Comparison of ENCODE assay signal across 16 cellular contexts in genomic region chr3:122283796-122284445, GRCh38. TPM values are rescaled to one million over a fixed set of nuclear protein-coding genes. Genes with fewer than 3 reads are reported as not detected.
DNase-seq lines count a peak whose midpoint lies in the region; ATAC-seq and TF ChIP-seq lines count a peak whose summit lies in the region.
"Had no signal": no experiment of that assay in that cellular context is flagged by ENCODE, and none has a peak within 500 bp of the region (broad histone marks: within the 10 kb centered on the region; RNA-seq: fewer than 3 reads in every experiment).

No MANE protein-coding gene starts in this region.

- H3K79me1 ChIP-seq in neuronal stem cell (ENCODE audit: low read depth, low read length): no peaks in the 10 kb centered on the region

- H4K20me1 ChIP-seq in MM.1S (ENCODE audit: insufficient read depth, low read length): no peaks in the 10 kb centered on the region

- H2AFZ ChIP-seq in neuronal stem cell (ENCODE audit: low read length) (no peak overlapping the region), MM.1S (ENCODE audit: low read length) (no peak overlapping the region)

- H4K8ac ChIP-seq in neuronal stem cell (ENCODE audit: low read depth, low read length): no peak overlapping the region

- H2BK120ac ChIP-seq in neuronal stem cell (ENCODE audit: low read depth, low read length): no peak overlapping the region

- no peak overlapping the region for H3K4ac ChIP-seq in neuronal stem cell (ENCODE audit: low read length)

- H4K91ac ChIP-seq in neuronal stem cell (ENCODE audit: low read depth, low read length, poor library complexity): no peak overlapping the region

- H2BK15ac ChIP-seq in neuronal stem cell (ENCODE audit: low read length): no peak overlapping the region

- H3K36me3 ChIP-seq in neuronal stem cell (replicated peaks in 1 of 2; ENCODE audit: control insufficient read depth in 2 of 2, insufficient read depth in 2 of 2, low read length in 2 of 2) (no peaks in the 10 kb centered on the region), MM.1S (replicated peaks; ENCODE audit: insufficient read depth, low read length) (no peaks in the 10 kb centered on the region)

- no CpG with 5 or more reads among the region's 22 CpGs for WGBS in neuronal stem cell (ENCODE audit: extremely low coverage in 2 of 2, insufficient read length in 2 of 2, insufficient replicate concordance in 1 of 2), 2 donors

- peak overlapping the region; percentile 41 for H3K27ac Mint-ChIP-seq in T-helper 17 cell
- H3K27ac Mint-ChIP-seq: CD8-positive, alpha-beta T cell had no signal

- ATAC-seq in T-helper 17 cell (no peak), GM21619 (IDR thresholded peaks at IDR 0.05; ENCODE audit: unreplicated experiment) (no peak)
- ATAC-seq: CD8-positive, alpha-beta T cell; HCT116 had no signal

- H3K27me3 ChIP-seq in neuronal stem cell (ENCODE audit: control insufficient read depth in 3 of 3, insufficient read depth in 3 of 3, low read depth in 1 of 3, low read length in 3 of 3): peaks cover 0 to 7% (median 0%) of the 10 kb centered on the region in 3 experiments
- H3K27me3 ChIP-seq in MM.1S (replicated peaks; ENCODE audit: insufficient read depth, low read length): no peaks in the 10 kb centered on the region

- peaks cover 5% of the 10 kb centered on the region for H3K27me3 Mint-ChIP-seq in T-helper 17 cell

- no peak overlapping the region for H3K4me2 ChIP-seq in neuronal stem cell (ENCODE audit: insufficient read depth, low read length, poor library complexity, severe bottlenecking)
- no peak overlapping the region for H3K4me2 ChIP-seq in MM.1S (ENCODE audit: low read depth, low read length)
- H3K4me2 ChIP-seq: KMS-11 had no signal

- no peaks in the 10 kb centered on the region for H3K36me3 Mint-ChIP-seq in T-helper 17 cell (ENCODE audit: low read depth)
- H3K36me3 Mint-ChIP-seq: CD14-positive monocyte; CD8-positive, alpha-beta T cell had no signal

- no peaks in the 10 kb centered on the region for H3K79me2 ChIP-seq in MM.1S (ENCODE audit: low read length)

- H3K9me2 ChIP-seq in MM.1S (replicated peaks; ENCODE audit: insufficient read depth, low read length): no peaks in the 10 kb centered on the region

- no peak overlapping the region for H3K4me3 Mint-ChIP-seq in T-helper 17 cell
- H3K4me3 Mint-ChIP-seq: CD14-positive monocyte; CD8-positive, alpha-beta T cell had no signal

- H3K4me3 ChIP-seq in Jurkat, Clone E6-1 (ENCODE audit: low read length): no peak overlapping the region
- no peak overlapping the region for H3K4me3 ChIP-seq in neuronal stem cell (ENCODE audit: low read length in 2 of 2)
- no peak overlapping the region for H3K4me3 ChIP-seq in MM.1S (ENCODE audit: low read length)

- H2AK5ac ChIP-seq in neuronal stem cell (ENCODE audit: low read depth, low read length): no peak overlapping the region

- peak; percentile 30 for DNase-seq in NCI-H146 (lab: John Stamatoyannopoulos, UW)
- no peak for DNase-seq in NCI-H146 treated with DMSO at 0.1 percent for 48 hours (lab: John Stamatoyannopoulos, UW; ENCODE audit: unreplicated experiment)
- peak; percentile 87 for DNase-seq in Jurkat, Clone E6-1 (ENCODE audit: low read depth, low spot score)
- DNase-seq in T-helper 17 cell: no peak
- no peak for DNase-seq in neuronal stem cell (ENCODE audit: low spot score)
- no peak for DNase-seq in MV-4-11 (lab: John Stamatoyannopoulos, UW)
- no peak for DNase-seq in MM.1S
- DNase-seq: CD8-positive, alpha-beta T cell; COR-L47; DMS79 treated with DMSO at 0.1 percent for 48 hours; GDM1 had no signal

- TF ChIP-seq CTCF in MM.1S (IDR thresholded peaks at IDR 0.05; ENCODE audit: low read length): no peak

- peaks cover 25% of the 10 kb centered on the region for H3K4me1 Mint-ChIP-seq in T-helper 17 cell

- H3K18ac ChIP-seq in neuronal stem cell (ENCODE audit: low read length): no peak overlapping the region

- H3K14ac ChIP-seq in neuronal stem cell (ENCODE audit: low read length): no peak overlapping the region

- no peak overlapping the region for H3K23ac ChIP-seq in neuronal stem cell (ENCODE audit: low read depth, low read length, poor library complexity)

- H3K4me1 ChIP-seq in neuronal stem cell (ENCODE audit: control insufficient read depth in 2 of 2, insufficient read depth in 1 of 2, low read depth in 1 of 2, low read length in 2 of 2): no peaks in the 10 kb centered on the region
- H3K4me1 ChIP-seq in MM.1S (ENCODE audit: low read length): no peaks in the 10 kb centered on the region

- H3K9ac ChIP-seq in neuronal stem cell (ENCODE audit: low read depth, low read length, poor library complexity) (peak overlapping the region; percentile 18), MM.1S (ENCODE audit: low read length) (no peak overlapping the region)
- H3K9ac ChIP-seq: KMS-11 had no signal

- peak overlapping the region; percentile 7 for H2BK5ac ChIP-seq in neuronal stem cell (ENCODE audit: low read length)

- H3F3A ChIP-seq in MM.1S (ENCODE audit: insufficient read depth, low read length): no peaks in the 10 kb centered on the region

- H2BK12ac ChIP-seq in neuronal stem cell (ENCODE audit: low read length): no peak overlapping the region

- H3K9me3 ChIP-seq in T-helper 17 cell (ENCODE audit: control insufficient read depth, low read length, poor library complexity, severe bottlenecking) (peaks cover 4% of the 10 kb centered on the region), neuronal stem cell (replicated peaks in 1 of 2; ENCODE audit: control insufficient read depth in 2 of 2, insufficient read depth in 1 of 2, low read depth in 1 of 2, low read length in 2 of 2) (no peaks in the 10 kb centered on the region), MM.1S (replicated peaks; ENCODE audit: insufficient read depth, low read length) (no peaks in the 10 kb centered on the region)

- H3K27ac ChIP-seq in neuronal stem cell (replicated peaks; ENCODE audit: low read length) (no peak overlapping the region), MM.1S (ENCODE audit: low read length) (no peak overlapping the region)
- H3K27ac ChIP-seq: HL-60, KMS-11 had no signal

RNA-seq across cellular contexts. Expression of gene CSTA, which starts 41.1 kb away (rescaled TPM):
- polyA plus RNA-seq in Jurkat, Clone E6-1 (2012; ENCODE audit: insufficient read depth, insufficient read length): not detected
- total RNA-seq in T-helper 17 cell: 1 to 10 TPM; 1.3 to 2.2 TPM
- polyA plus RNA-seq in neuronal stem cell (2013, experiment 1 of 2): not detected
- not detected for polyA plus RNA-seq in neuronal stem cell (2013, experiment 2 of 2)
- total RNA-seq: CD8-positive, alpha-beta T cell had no signal

Comparison
In these comparisons a context has a peak if more than half of its experiments do, and no peak if none do; other contexts are left out.
1. DNase-seq: peak in NCI-H146 (single experiment) and Jurkat, Clone E6-1 (single experiment); none in NCI-H146 treated with DMSO at 0.1 percent for 48 hours (single experiment), T-helper 17 cell (0 of 3), neuronal stem cell (single experiment), MV-4-11 (single experiment) and MM.1S (single experiment).